ENCODE assay signal across 9 cellular contexts in the genomic region with DNA sequence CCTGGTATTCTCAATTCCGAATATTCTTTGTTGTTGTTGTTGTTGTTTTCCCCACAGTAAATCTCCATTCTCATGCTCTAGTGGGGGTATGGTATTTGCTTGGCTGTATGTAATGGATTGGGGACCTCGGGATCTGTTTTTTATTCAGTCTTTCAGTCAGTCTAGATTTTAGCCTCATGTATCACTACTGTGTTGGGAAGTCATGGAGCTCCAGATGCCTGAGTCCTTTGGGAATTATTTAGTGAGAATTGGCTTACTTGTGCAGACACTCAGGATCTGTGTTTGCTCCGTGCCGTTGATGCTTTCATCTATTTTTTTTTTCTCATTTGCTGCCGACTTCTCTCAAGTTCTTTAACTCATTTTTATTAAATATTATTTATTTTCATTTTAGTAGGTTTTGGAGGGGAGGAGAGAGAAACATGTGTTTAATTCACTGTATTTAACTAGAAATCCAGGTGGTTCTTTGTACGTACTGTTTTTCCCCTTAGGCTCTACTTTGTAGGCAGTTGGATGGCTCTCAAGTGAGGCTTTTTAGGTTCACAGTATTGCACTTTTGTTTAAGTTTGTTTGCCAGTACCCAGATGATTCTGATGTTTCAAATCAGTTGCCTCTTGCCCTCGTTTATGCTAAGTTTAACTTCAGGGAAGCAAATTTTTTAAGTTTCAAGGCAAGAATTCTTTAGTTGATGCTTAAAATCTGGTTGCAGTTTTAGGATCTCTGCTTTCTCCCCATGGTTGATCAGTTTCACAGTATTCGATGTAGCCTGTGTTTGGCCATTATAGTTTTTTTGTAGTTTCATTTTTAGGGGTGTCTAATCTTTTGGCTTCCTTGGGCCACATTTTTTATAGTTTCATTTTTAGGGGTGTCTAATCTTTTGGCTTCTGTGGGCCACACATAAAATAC. TPM values are rescaled to one million over a fixed set of nuclear protein-coding genes. Genes with fewer than 3 reads are reported as not detected.
A peak's percentile ranks its signal among the peaks of the same experiment; 100 is the strongest.
DNase-seq lines count a peak whose midpoint lies in the region; ATAC-seq, FAIRE-seq and TF ChIP-seq lines count a peak whose summit lies in the region.
"Had no signal": no experiment of that assay in that cellular context is flagged by ENCODE, and none has a peak within 500 bp of the region (broad histone marks: within the 10 kb centered on the region; RNA-seq: fewer than 3 reads in every experiment).

No MANE protein-coding gene starts in this region.

- peaks cover 5 to 10% of the 10 kb centered on the region in 2 donors for H3K36me3 Mint-ChIP-seq in activated naive CD4-positive, alpha-beta T cell treated with anti-CD3 and anti-CD28 coated beads, Interleukin-2, amount 50 U/mL, for 72 hours

- H3K4me1 ChIP-seq in right lobe of liver, result peaks cover 0 to 24% (median 0%) of the 10 kb centered on the region in 4 donors

- no peaks in the 10 kb centered on the region for H3K36me3 ChIP-seq in right lobe of liver

- 38% methylated on average over 8 of the region's 8 CpGs for WGBS in right lobe of liver (ENCODE audit: insufficient coverage, low coverage, low lambda C conversion rate, missing lambda C conversion rate)

- no peak overlapping the region for H3K4me3 ChIP-seq in right lobe of liver

- TF ChIP-seq POLR2A in H54 (IDR thresholded peaks at IDR 0.05; ENCODE audit: low read depth, low read length) (no peak), right lobe of liver (IDR thresholded peaks at IDR 0.05) (no peak)

- DNase-seq in A172 (ENCODE audit: low spot score) (peak; percentile 38), H54 (ENCODE audit: insufficient read length, low spot score) (no peak), right lobe of liver (no peak), anterior cingulate cortex (lab: John Stamatoyannopoulos, UW) (no peak), DMS53 treated with DMSO at 0.1 percent for 48 hours (lab: John Stamatoyannopoulos, UW; ENCODE audit: unreplicated experiment) (no peak), COLO829 (ENCODE audit: low spot score) (no peak)
- no peak for DNase-seq in activated naive CD4-positive, alpha-beta T cell treated with anti-CD3 and anti-CD28 coated beads, Interleukin-2, amount 50 U/mL, for 72 hours (ENCODE audit: low spot score in 2 of 2)
- DNase-seq: NCI-H510A had no signal

- ATAC-seq in activated naive CD4-positive, alpha-beta T cell treated with anti-CD3 and anti-CD28 coated beads, Interleukin-2, amount 50 U/mL, for 72 hours, result no peak
- ATAC-seq in right lobe of liver (peak in 3 of 4 donors; percentile 17 to 40 (median 21)), GM21423 (IDR thresholded peaks at IDR 0.05; ENCODE audit: unreplicated experiment) (no peak)

- peak overlapping the region; percentile 21 to 37 (median 24) for H3K27ac ChIP-seq in right lobe of liver

- no peaks in the 10 kb centered on the region for H3K27me3 ChIP-seq in right lobe of liver

- no peak for TF ChIP-seq CTCF in right lobe of liver (IDR thresholded peaks at IDR 0.05)

- H3K27ac Mint-ChIP-seq in activated naive CD4-positive, alpha-beta T cell treated with anti-CD3 and anti-CD28 coated beads, Interleukin-2, amount 50 U/mL, for 72 hours, result peak overlapping the region; percentile 92

- peak; percentile 93 for FAIRE-seq in H54 (lab: Jason Lieb, UNC)

- no peaks in the 10 kb centered on the region for H3K9me3 ChIP-seq in right lobe of liver

- intact Hi-C loops in right lobe of liver (cut with DNase I), result no loop called here

- peaks cover 0 to 8% of the 10 kb centered on the region in 2 donors for H3K9me3 Mint-ChIP-seq in activated naive CD4-positive, alpha-beta T cell treated with anti-CD3 and anti-CD28 coated beads, Interleukin-2, amount 50 U/mL, for 72 hours

RNA-seq across cellular contexts. Expression of a gene that starts 36.9 kb away (rescaled TPM):
- 13.1 and 15.0 TPM in 2 replicates for total RNA-seq in A172 (2014; rRNA removed; shearing (Covaris generic))
- 10 to 100 TPM in 1 of 2 donors, 1 to 10 TPM in 1; 8.4 to 12.6 TPM for total RNA-seq in activated naive CD4-positive, alpha-beta T cell treated with anti-CD3 and anti-CD28 coated beads, Interleukin-2, amount 50 U/mL, for 72 hours
- 10 to 100 TPM; 17.1 to 24.0 (median 18.7) TPM for total RNA-seq in right lobe of liver

Comparison
In these comparisons a context has a peak if more than half of its experiments do, and no peak if none do; other contexts are left out.
1. ATAC-seq: peak in right lobe of liver (3 of 4); none in activated naive CD4-positive, alpha-beta T cell treated with anti-CD3 and anti-CD28 coated beads, Interleukin-2, amount 50 U/mL, for 72 hours (0 of 2) and GM21423 (single experiment).